In the genomic region with DNA sequence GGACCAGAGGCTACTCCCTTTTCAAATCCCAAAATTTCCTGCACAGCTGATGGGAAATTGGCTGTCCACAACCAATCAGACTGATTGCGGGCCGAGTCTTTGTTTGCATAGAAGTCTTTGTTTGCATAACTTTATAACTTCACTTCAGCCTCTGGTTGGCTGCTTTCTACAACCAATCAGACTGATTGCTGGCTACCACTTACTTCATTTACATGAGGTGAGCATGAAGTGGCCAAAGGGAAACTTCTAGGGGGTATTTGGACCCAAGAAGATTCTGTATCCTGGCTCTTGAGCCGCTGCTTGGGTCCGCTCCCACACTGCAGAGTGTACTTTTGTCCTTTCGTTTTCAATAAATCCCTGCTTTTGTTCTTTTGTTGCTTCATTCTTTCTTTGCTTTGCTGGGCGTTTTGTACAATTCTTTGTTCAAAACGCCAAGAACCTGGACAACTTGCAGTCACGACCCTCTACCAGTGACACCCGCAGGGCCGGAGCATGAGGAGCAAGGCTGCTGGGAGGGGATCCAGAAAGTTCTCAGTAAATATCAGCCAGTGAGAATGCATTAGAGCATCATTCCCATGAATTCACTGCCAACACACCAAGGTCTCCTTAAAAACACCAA, we compare ENCODE assay signal across 18 cellular contexts.
DNase-seq lines count a peak whose midpoint lies in the region; ATAC-seq and TF ChIP-seq lines count a peak whose summit lies in the region.
"Had no signal": no experiment of that assay in that cellular context is flagged by ENCODE, and none has a peak within 500 bp of the region (broad histone marks: within the 10 kb centered on the region; RNA-seq: fewer than 3 reads in every experiment).

No MANE protein-coding gene starts in this region.

- H3K36me3 ChIP-seq in HAP-1 (replicated peaks) (no peaks in the 10 kb centered on the region), body of pancreas (replicated peaks in 1 of 2; ENCODE audit: insufficient read depth in 1 of 2, low read depth in 2 of 2) (no peaks in the 10 kb centered on the region), upper lobe of right lung (no peaks in the 10 kb centered on the region)

- no peak overlapping the region for H3K4me3 ChIP-seq in HAP-1
- H3K4me3 ChIP-seq in body of pancreas: no peak overlapping the region
- no peak overlapping the region for H3K4me3 ChIP-seq in upper lobe of right lung

- TF ChIP-seq CTCF in body of pancreas (IDR thresholded peaks at IDR 0.05): no peak
- no peak for TF ChIP-seq CTCF in upper lobe of right lung (IDR thresholded peaks at IDR 0.05)

- H3K27ac ChIP-seq in body of pancreas (peak overlapping the region in 3 of 4 donors; percentile 31 to 69 (median 41)), layer of hippocampus (ENCODE audit: low read depth, low read length) (peak overlapping the region; percentile 93), upper lobe of right lung (no peak overlapping the region)

- no peak overlapping the region for H3K4me3 Mint-ChIP-seq in activated T-helper 17 cell treated with anti-CD3 and anti-CD28 coated beads, Interleukin-2, amount 50 U/mL, for 72 hours
- H3K4me3 Mint-ChIP-seq: activated CD8-positive, alpha-beta T cell treated with anti-CD3 and anti-CD28 coated beads, Interleukin-2, amount 10 ng/mL, durations not matched to agents 7 days and 5 days; activated naive CD8-positive, alpha-beta T cell treated with anti-CD3 and anti-CD28 coated beads for 36 hours; central memory CD8-positive, alpha-beta T cell; endodermal cell had no signal

- H3K27me3 Mint-ChIP-seq in activated T-helper 17 cell treated with anti-CD3 and anti-CD28 coated beads, Interleukin-2, amount 50 U/mL, for 72 hours: no peaks in the 10 kb centered on the region
- H3K27me3 Mint-ChIP-seq: activated naive CD8-positive, alpha-beta T cell treated with anti-CD3 and anti-CD28 coated beads for 36 hours had no signal

- no peaks in the 10 kb centered on the region for H3K36me3 Mint-ChIP-seq in activated T-helper 17 cell treated with anti-CD3 and anti-CD28 coated beads, Interleukin-2, amount 50 U/mL, for 72 hours (ENCODE audit: low read depth)
- H3K36me3 Mint-ChIP-seq: activated naive CD8-positive, alpha-beta T cell treated with anti-CD3 and anti-CD28 coated beads for 36 hours had no signal

- H3K4me1 Mint-ChIP-seq in activated T-helper 17 cell treated with anti-CD3 and anti-CD28 coated beads, Interleukin-2, amount 50 U/mL, for 72 hours: no peaks in the 10 kb centered on the region
- H3K4me1 Mint-ChIP-seq: activated naive CD8-positive, alpha-beta T cell treated with anti-CD3 and anti-CD28 coated beads for 36 hours; central memory CD8-positive, alpha-beta T cell had no signal

- DNase-seq in HAP-1 (ENCODE audit: low spot score in 2 of 2) (peak; percentile 59 to 61), body of pancreas (no peak), putamen (ENCODE audit: low spot score) (peak; percentile 62), cortex of kidney (lab: John Stamatoyannopoulos, UW) (no peak), upper lobe of right lung (no peak)
- DNase-seq: activated CD8-positive, alpha-beta T cell treated with anti-CD3 and anti-CD28 coated beads, Interleukin-2, amount 10 ng/mL, durations not matched to agents 7 days and 5 days; activated naive CD8-positive, alpha-beta T cell treated with anti-CD3 and anti-CD28 coated beads for 36 hours; endodermal cell; foreskin fibroblast; GOT3; left cardiac atrium; NCI-H1930; stimulated activated CD4-positive, alpha-beta T cell treated with anti-CD3 and anti-CD28 coated beads, Interleukin-2, amount 100 ng/mL, for 48 hours had no signal

- no peaks in the 10 kb centered on the region for H3K9me3 Mint-ChIP-seq in activated T-helper 17 cell treated with anti-CD3 and anti-CD28 coated beads, Interleukin-2, amount 50 U/mL, for 72 hours
- H3K9me3 Mint-ChIP-seq: activated naive CD8-positive, alpha-beta T cell treated with anti-CD3 and anti-CD28 coated beads for 36 hours; central memory CD8-positive, alpha-beta T cell; endodermal cell had no signal

- H3K27me3 ChIP-seq in HAP-1 (ENCODE audit: low read depth): no peaks in the 10 kb centered on the region
- no peaks in the 10 kb centered on the region for H3K27me3 ChIP-seq in body of pancreas
- no peaks in the 10 kb centered on the region for H3K27me3 ChIP-seq in layer of hippocampus (ENCODE audit: control insufficient read depth, insufficient read depth, low read length)
- no peaks in the 10 kb centered on the region for H3K27me3 ChIP-seq in upper lobe of right lung

- in situ Hi-C loops in HAP-1 (cut with MboI; ENCODE audit: low sequenced_read_pairs): no loop called here

- intact Hi-C loops in body of pancreas (cut with DNase I): no loop called here
- intact Hi-C loops in upper lobe of right lung (cut with DNase I): no loop called here

- no peaks in the 10 kb centered on the region for H3K9me3 ChIP-seq in HAP-1
- H3K9me3 ChIP-seq in body of pancreas: no peaks in the 10 kb centered on the region
- H3K9me3 ChIP-seq in upper lobe of right lung: no peaks in the 10 kb centered on the region

- H3K4me1 ChIP-seq in HAP-1 (peaks cover 11% of the 10 kb centered on the region), body of pancreas (peaks cover 11% of the 10 kb centered on the region), upper lobe of right lung (no peaks in the 10 kb centered on the region)

- no peak overlapping the region for H3K27ac Mint-ChIP-seq in activated T-helper 17 cell treated with anti-CD3 and anti-CD28 coated beads, Interleukin-2, amount 50 U/mL, for 72 hours
- H3K27ac Mint-ChIP-seq: activated CD8-positive, alpha-beta T cell treated with anti-CD3 and anti-CD28 coated beads, Interleukin-2, amount 10 ng/mL, durations not matched to agents 7 days and 5 days; activated naive CD8-positive, alpha-beta T cell treated with anti-CD3 and anti-CD28 coated beads for 36 hours; endodermal cell had no signal

- WGBS in body of pancreas, 2 donors: 58 to 64% methylated on average over 10 of the region's 10 CpGs

- peak; percentile 30 for ATAC-seq in body of pancreas
- ATAC-seq in upper lobe of right lung: no peak
- ATAC-seq in HG03565 (IDR thresholded peaks at IDR 0.05; ENCODE audit: unreplicated experiment): no peak
- no peak for ATAC-seq in activated T-helper 17 cell treated with anti-CD3 and anti-CD28 coated beads, Interleukin-2, amount 50 U/mL, for 72 hours (replicated peaks)
- ATAC-seq: activated CD8-positive, alpha-beta T cell treated with anti-CD3 and anti-CD28 coated beads, Interleukin-2, amount 10 ng/mL, durations not matched to agents 7 days and 5 days; left cardiac atrium; Right ventricle myocardium inferior had no signal

- no peak for TF ChIP-seq POLR2A in body of pancreas (IDR thresholded peaks at IDR 0.05)

Comparison
In these comparisons a context has a peak if more than half of its experiments do, and no peak if none do; other contexts are left out.
1. DNase-seq: peak in HAP-1 (2 of 2) and putamen (single experiment); none in body of pancreas (0 of 4), cortex of kidney (single experiment) and upper lobe of right lung (single experiment).